Comparison of ENCODE assay signal across 1 cellular context in the genomic region with DNA sequence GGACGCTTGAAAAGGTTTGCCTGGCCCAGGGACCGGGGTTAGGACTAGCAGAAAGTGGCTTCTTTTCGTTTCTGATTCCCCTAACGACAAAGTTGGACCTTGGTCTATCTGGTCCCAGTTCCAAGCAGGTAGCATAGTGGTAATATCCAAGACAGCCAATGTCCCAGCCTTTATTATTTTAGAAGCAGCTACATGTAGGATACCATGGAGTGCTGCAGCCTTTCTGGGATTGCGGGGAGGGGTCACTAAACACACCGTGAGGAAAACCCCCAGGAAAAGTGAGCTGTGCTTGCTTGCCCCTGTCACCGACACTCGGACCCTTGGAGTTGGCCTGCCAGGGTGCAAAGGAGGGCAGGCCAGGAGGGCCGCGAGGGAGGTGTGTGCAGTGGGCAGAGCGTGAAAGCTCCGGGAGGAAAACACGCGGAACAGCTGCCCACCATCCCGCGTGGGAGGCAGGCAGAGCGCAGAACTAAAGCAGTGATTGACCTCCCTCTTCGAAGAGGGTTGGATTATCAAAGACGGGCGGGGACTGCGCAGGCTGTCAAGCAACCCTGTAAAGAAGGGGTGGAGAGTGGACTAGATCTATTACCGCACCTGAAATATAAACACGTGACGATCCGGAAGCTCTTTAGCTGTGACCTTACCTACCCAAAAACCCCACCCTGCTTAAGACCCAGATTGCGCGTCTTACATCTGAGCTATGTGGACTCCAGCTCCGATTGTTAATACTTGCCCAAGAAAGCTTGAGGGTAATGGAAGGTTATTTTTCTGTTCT.
A peak's percentile ranks its signal among the peaks of the same experiment; 100 is the strongest.
TF ChIP-seq lines count a peak whose summit lies in the region.

No MANE protein-coding gene starts in this region.

TF ChIP-seq in HEK293, 187 proteins besides CTCF, POLR2A, EP300 and RAD21 (continued from another document):
- TF ChIP-seq, protein P1, sequence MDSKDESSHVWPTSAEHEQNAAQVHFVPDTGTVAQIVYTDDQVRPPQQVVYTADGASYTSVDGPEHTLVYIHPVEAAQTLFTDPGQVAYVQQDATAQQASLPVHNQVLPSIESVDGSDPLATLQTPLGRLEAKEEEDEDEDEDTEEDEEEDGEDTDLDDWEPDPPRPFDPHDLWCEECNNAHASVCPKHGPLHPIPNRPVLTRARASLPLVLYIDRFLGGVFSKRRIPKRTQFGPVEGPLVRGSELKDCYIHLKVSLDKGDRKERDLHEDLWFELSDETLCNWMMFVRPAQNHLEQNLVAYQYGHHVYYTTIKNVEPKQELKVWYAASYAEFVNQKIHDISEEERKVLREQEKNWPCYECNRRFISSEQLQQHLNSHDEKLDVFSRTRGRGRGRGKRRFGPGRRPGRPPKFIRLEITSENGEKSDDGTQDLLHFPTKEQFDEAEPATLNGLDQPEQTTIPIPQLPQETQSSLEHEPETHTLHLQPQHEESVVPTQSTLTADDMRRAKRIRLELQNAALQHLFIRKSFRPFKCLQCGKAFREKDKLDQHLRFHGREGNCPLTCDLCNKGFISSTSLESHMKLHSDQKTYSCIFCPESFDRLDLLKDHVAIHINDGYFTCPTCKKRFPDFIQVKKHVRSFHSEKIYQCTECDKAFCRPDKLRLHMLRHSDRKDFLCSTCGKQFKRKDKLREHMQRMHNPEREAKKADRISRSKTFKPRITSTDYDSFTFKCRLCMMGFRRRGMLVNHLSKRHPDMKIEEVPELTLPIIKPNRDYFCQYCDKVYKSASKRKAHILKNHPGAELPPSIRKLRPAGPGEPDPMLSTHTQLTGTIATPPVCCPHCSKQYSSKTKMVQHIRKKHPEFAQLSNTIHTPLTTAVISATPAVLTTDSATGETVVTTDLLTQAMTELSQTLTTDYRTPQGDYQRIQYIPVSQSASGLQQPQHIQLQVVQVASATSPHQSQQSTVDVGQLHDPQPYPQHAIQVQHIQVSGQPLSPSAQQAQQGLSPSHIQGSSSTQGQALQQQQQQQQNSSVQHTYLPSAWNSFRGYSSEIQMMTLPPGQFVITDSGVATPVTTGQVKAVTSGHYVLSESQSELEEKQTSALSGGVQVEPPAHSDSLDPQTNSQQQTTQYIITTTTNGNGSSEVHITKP (tag by site-specific recombination; IDR thresholded peaks at IDR 0.05) = peak; percentile 29; the same call in 1 of the 2 replicates
- TF ChIP-seq WT1 (tag by site-specific recombination; IDR thresholded peaks at IDR 0.05) (no peak), ZNF785 (tag by site-specific recombination; IDR thresholded peaks at IDR 0.05) (no peak), GLI4 (tag by site-specific recombination; IDR thresholded peaks at IDR 0.05) (no peak), ZBTB48 (tag by site-specific recombination; IDR thresholded peaks at IDR 0.05) (peak; percentile 50; the same call in 1 of the 2 replicates), GLIS2 (tag by site-specific recombination; IDR thresholded peaks at IDR 0.05) (peak; percentile 57), ZNF426 (tag by site-specific recombination; IDR thresholded peaks at IDR 0.05) (no peak), ZNF510 (tag by site-specific recombination; IDR thresholded peaks at IDR 0.05; ENCODE audit: insufficient replicate concordance) (no peak), ZNF157 (tag by site-specific recombination; IDR thresholded peaks at IDR 0.05) (no peak), ZNF292 (tag by site-specific recombination; IDR thresholded peaks at IDR 0.05; ENCODE audit: borderline replicate concordance, low read depth) (no peak), HOXA7 (CRISPR knock-in tag; IDR thresholded peaks at IDR 0.05; ENCODE audit: borderline replicate concordance) (no peak)
- TF ChIP-seq, protein P2, sequence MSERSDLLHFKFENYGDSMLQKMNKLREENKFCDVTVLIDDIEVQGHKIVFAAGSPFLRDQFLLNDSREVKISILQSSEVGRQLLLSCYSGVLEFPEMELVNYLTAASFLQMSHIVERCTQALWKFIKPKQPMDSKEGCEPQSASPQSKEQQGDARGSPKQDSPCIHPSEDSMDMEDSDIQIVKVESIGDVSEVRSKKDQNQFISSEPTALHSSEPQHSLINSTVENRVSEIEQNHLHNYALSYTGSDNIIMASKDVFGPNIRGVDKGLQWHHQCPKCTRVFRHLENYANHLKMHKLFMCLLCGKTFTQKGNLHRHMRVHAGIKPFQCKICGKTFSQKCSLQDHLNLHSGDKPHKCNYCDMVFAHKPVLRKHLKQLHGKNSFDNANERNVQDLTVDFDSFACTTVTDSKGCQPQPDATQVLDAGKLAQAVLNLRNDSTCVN (tag by site-specific recombination; optimal IDR thresholded peaks at IDR 0.05) = peak; percentile 25
- TF ChIP-seq, protein P3, sequence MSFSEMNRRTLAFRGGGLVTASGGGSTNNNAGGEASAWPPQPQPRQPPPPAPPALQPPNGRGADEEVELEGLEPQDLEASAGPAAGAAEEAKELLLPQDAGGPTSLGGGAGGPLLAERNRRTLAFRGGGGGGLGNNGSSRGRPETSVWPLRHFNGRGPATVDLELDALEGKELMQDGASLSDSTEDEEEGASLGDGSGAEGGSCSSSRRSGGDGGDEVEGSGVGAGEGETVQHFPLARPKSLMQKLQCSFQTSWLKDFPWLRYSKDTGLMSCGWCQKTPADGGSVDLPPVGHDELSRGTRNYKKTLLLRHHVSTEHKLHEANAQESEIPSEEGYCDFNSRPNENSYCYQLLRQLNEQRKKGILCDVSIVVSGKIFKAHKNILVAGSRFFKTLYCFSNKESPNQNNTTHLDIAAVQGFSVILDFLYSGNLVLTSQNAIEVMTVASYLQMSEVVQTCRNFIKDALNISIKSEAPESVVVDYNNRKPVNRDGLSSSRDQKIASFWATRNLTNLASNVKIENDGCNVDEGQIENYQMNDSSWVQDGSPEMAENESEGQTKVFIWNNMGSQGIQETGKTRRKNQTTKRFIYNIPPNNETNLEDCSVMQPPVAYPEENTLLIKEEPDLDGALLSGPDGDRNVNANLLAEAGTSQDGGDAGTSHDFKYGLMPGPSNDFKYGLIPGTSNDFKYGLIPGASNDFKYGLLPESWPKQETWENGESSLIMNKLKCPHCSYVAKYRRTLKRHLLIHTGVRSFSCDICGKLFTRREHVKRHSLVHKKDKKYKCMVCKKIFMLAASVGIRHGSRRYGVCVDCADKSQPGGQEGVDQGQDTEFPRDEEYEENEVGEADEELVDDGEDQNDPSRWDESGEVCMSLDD (tag by site-specific recombination; IDR thresholded peaks at IDR 0.05) = no peak
TF ChIP-seq in HEK293: peak in this region for 16.
